In the genomic region with DNA sequence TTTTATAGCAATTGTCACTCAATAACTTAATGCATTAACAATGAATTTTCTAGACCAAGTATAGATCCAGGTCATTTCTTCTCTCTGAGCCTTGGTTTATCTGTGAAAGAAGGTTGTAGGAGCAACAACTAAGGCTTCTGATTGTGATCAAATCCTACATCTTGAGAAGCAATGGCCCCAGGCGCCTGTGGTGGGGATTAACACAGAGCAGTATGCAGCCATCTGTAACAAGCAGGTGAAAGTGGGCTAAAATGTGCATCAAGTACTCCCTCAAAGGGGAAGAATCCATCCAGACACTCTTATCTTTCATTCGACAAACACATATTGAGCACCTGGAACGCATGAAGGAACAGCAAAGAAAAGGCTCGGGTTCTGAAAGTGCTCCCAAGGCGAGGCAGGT, we compare ENCODE assay signal across 22 cellular contexts.
"Had no signal": no experiment of that assay in that cellular context is flagged by ENCODE, and none has a peak within 500 bp of the region (broad histone marks: within the 10 kb centered on the region; RNA-seq: fewer than 3 reads in every experiment).

No MANE protein-coding gene starts in this region.

- ATAC-seq: foreskin keratinocyte; left cardiac atrium; mucosa of descending colon; natural killer cell treated with Interleukin-12 subunit alpha and Interleukin-12 subunit beta and Interleukin-15 and Interleukin-18, amount 100 ng/mL, for 72 hours; psoas muscle; right lobe of liver; stimulated activated memory B cell treated with anti-CD40 and anti-IgM and Interleukin-4, amounts not matched to agents 10 μg/mL and 1 μg/mL and 100 μg/mL, for 72 hours had no signal

- DNase-seq: colonic mucosa; dermis blood vessel endothelial cell; erythroblast; foreskin keratinocyte; immature natural killer cell; left cardiac atrium; mucosa of descending colon; psoas muscle; retina; right lobe of liver; spleen; stimulated activated CD4-positive, alpha-beta T cell treated with anti-CD3 and anti-CD28 coated beads, Interleukin-15, amount 100 ng/mL, for 24 hours; stimulated activated CD4-positive, alpha-beta T cell treated with anti-CD3 and anti-CD28 coated beads, Interleukin-1b, Interleukin-23, amount 100 ng/mL, for 48 hours; stimulated activated CD4-positive, alpha-beta T cell treated with anti-CD3 and anti-CD28 coated beads, Interleukin-4, amount 100 ng/mL, for 24 hours; tibial artery; upper lobe of left lung; uterus had no signal

- H3K4me3 ChIP-seq: colonic mucosa, mucosa of descending colon, psoas muscle, right lobe of liver, spleen, tibial artery, upper lobe of left lung, uterus had no signal

- H3K4me1 ChIP-seq: colonic mucosa, foreskin keratinocyte, parathyroid adenoma, psoas muscle, right lobe of liver, spleen, tibial artery, upper lobe of left lung, uterus had no signal

- H3K9ac ChIP-seq: parathyroid adenoma had no signal

- H3K36me3 ChIP-seq: colonic mucosa, right lobe of liver, spleen, tibial artery, upper lobe of left lung, uterus had no signal

- FAIRE-seq: endothelial cell of umbilical vein, keratinocyte had no signal

- H3K9me3 ChIP-seq: colonic mucosa, mucosa of descending colon, psoas muscle, right lobe of liver, spleen, tibial artery, upper lobe of left lung, uterus had no signal

- H3K79me2 ChIP-seq: parathyroid adenoma had no signal

- H3K27ac ChIP-seq: colonic mucosa, foreskin keratinocyte, parathyroid adenoma, psoas muscle, right lobe of liver, spleen, tibial artery, upper lobe of left lung, uterus had no signal

- H3K27me3 ChIP-seq: colonic mucosa, foreskin keratinocyte, right lobe of liver, tibial artery, upper lobe of left lung, uterus had no signal

- H2AFZ ChIP-seq: parathyroid adenoma had no signal
